9 cellular contexts compared by ENCODE assay signal in the genomic region with DNA sequence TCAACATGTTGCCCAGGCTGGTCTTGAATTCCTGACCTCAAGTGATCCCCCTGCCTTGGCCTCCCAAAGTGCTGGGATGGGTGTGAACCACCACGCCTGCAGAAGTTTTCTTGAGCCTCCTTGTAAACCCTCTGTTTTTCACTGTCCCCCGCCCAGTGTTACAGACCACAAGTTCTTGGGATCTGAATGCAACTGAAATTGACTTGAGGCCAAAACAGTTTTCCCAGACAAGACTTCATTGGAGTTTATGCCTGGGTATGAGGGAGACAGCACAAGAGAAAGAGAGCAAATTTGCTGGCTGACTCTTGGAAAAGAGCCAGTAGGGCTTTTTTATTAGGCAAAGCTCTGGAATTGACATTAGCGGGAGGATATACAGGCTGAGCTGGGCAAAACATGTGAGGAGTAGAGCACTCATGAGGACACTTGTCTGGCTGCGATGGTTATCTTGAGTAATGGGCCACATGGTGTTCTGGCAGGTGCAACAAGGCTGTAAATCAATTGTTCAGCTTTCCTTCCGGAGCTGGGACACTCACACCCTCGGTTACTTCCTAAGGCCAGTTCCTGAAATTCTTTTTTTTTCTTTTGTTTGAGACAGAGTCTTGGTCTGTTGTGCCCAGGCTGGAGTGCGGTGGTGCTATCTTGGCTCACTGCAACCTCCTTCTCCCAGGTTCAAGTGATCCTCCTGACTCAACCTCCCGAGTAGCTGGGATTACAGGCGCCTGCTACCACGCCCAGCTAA. TPM values are rescaled to one million over a fixed set of nuclear protein-coding genes. Genes with fewer than 3 reads are reported as not detected.
DNase-seq lines count a peak whose midpoint lies in the region; ATAC-seq and TF ChIP-seq lines count a peak whose summit lies in the region.
"Had no signal": no experiment of that assay in that cellular context is flagged by ENCODE, and none has a peak within 500 bp of the region (broad histone marks: within the 10 kb centered on the region; RNA-seq: fewer than 3 reads in every experiment).

No MANE protein-coding gene starts in this region.

- ATAC-seq in left cardiac atrium: peak; percentile 40 to 79

- 87% methylated on average over 7 of the region's 10 CpGs for WGBS in mammary epithelial cell (ENCODE audit: low coverage, missing lambda C conversion rate)

- H3K27me3 ChIP-seq in breast epithelium (no peaks in the 10 kb centered on the region), mammary epithelial cell (ENCODE audit: insufficient read depth, low read length) (no peaks in the 10 kb centered on the region), OCI-LY1 (ENCODE audit: insufficient read depth, low read length) (no peaks in the 10 kb centered on the region)

- no peaks in the 10 kb centered on the region for H3K4me1 ChIP-seq in breast epithelium
- no peaks in the 10 kb centered on the region for H3K4me1 ChIP-seq in mammary epithelial cell (ENCODE audit: insufficient read depth, low read length)
- H3K4me1 ChIP-seq in OCI-LY1 (ENCODE audit: insufficient read depth, low read length, severe bottlenecking): peaks cover 65% of the 10 kb centered on the region

- no peaks in the 10 kb centered on the region for H3K27me3 Mint-ChIP-seq in activated CD4-positive, alpha-beta T cell treated with anti-CD3 and anti-CD28 coated beads, Interleukin-2, amount 10 ng/mL, durations not matched to agents 24 days and 14 days
- H3K27me3 Mint-ChIP-seq in activated T-helper 2 cell treated with anti-CD3 and anti-CD28 coated beads, Interferon-gamma antibody, Interleukin-2, Interleukin-4, amounts not matched to agents 10 μg/mL and 5 μg/mL and 100 μg/mL, durations not matched to agents 14 hours and 24 hours and 36 hours (ENCODE audit: low read depth): no peaks in the 10 kb centered on the region

- BruUV-seq in mammary epithelial cell (replicated peaks; lab: Mats Ljungman, UMichigan): no TSS peak

- peaks cover 3% of the 10 kb centered on the region; the same call in 1 of the 2 replicates for H3F3A ChIP-seq in OCI-LY1 (ENCODE audit: insufficient read depth, low read length)

- TF ChIP-seq CTCF in breast epithelium (IDR thresholded peaks at IDR 0.05) (no peak), mammary epithelial cell (conservative IDR thresholded peaks at IDR 0.05 in 1 of 2, IDR thresholded peaks at IDR 0.05 in 1 of 2; ENCODE audit: extremely low read depth in 1 of 2, insufficient read depth in 1 of 2, low read depth in 1 of 2, low read length in 2 of 2) (no peak), OCI-LY1 (IDR thresholded peaks at IDR 0.05; ENCODE audit: low read length) (no peak)

- H3K9me2 ChIP-seq in OCI-LY1 (ENCODE audit: low read depth, low read length): no peaks in the 10 kb centered on the region

- H3K27ac Mint-ChIP-seq in activated CD4-positive, alpha-beta T cell treated with anti-CD3 and anti-CD28 coated beads, Interleukin-2, amount 10 ng/mL, durations not matched to agents 24 days and 14 days: no peak overlapping the region
- H3K27ac Mint-ChIP-seq in activated T-helper 2 cell treated with anti-CD3 and anti-CD28 coated beads, Interferon-gamma antibody, Interleukin-2, Interleukin-4, amounts not matched to agents 10 μg/mL and 5 μg/mL and 100 μg/mL, durations not matched to agents 14 hours and 24 hours and 36 hours: no peak overlapping the region

- no peak overlapping the region for H3K9ac ChIP-seq in mammary epithelial cell (ENCODE audit: insufficient read depth, low read length)
- H3K9ac ChIP-seq in OCI-LY1 (ENCODE audit: low read length): no peak overlapping the region

- no peak overlapping the region for H2AFZ ChIP-seq in mammary epithelial cell (ENCODE audit: low read depth, low read length)
- no peak overlapping the region for H2AFZ ChIP-seq in OCI-LY1 (ENCODE audit: low read length)

- H3K4me2 ChIP-seq in mammary epithelial cell (ENCODE audit: insufficient read depth, low read depth, low read length) (no peak overlapping the region), OCI-LY1 (ENCODE audit: low read length) (no peak overlapping the region)

- H3K36me3 ChIP-seq in breast epithelium (no peaks in the 10 kb centered on the region), mammary epithelial cell (ENCODE audit: insufficient read depth, low read length) (no peaks in the 10 kb centered on the region), OCI-LY1 (ENCODE audit: insufficient read depth, low read length) (no peaks in the 10 kb centered on the region)

- in situ Hi-C loops in mammary epithelial cell (cut with MboI; ENCODE audit: low sequenced_read_pairs in 2 of 2): no loop called here

- H3K27ac ChIP-seq in breast epithelium (peak overlapping the region; percentile 46 to 54), mammary epithelial cell (ENCODE audit: insufficient read depth, low read depth, low read length) (no peak overlapping the region), OCI-LY1 (ENCODE audit: low read depth, low read length, poor library complexity, severe bottlenecking) (peak overlapping the region; percentile 94)

- dilution Hi-C loops in mammary epithelial cell (cut with HindIII; ENCODE audit: low sequenced_read_pairs): no loop called here

- H3K4me3 Mint-ChIP-seq in activated CD4-positive, alpha-beta T cell treated with anti-CD3 and anti-CD28 coated beads, Interleukin-2, amount 10 ng/mL, durations not matched to agents 24 days and 14 days: no peak overlapping the region
- H3K4me3 Mint-ChIP-seq in activated T-helper 2 cell treated with anti-CD3 and anti-CD28 coated beads, Interferon-gamma antibody, Interleukin-2, Interleukin-4, amounts not matched to agents 10 μg/mL and 5 μg/mL and 100 μg/mL, durations not matched to agents 14 hours and 24 hours and 36 hours (ENCODE audit: low read depth): no peak overlapping the region

- no peaks in the 10 kb centered on the region for H3K9me3 Mint-ChIP-seq in activated CD4-positive, alpha-beta T cell treated with anti-CD3 and anti-CD28 coated beads, Interleukin-2, amount 10 ng/mL, durations not matched to agents 24 days and 14 days
- H3K9me3 Mint-ChIP-seq in activated T-helper 2 cell treated with anti-CD3 and anti-CD28 coated beads, Interferon-gamma antibody, Interleukin-2, Interleukin-4, amounts not matched to agents 10 μg/mL and 5 μg/mL and 100 μg/mL, durations not matched to agents 14 hours and 24 hours and 36 hours: no peaks in the 10 kb centered on the region
- H3K9me3 Mint-ChIP-seq: CD4-positive, CD25-positive, alpha-beta regulatory T cell had no signal

- peaks cover 24% of the 10 kb centered on the region for H3K4me1 Mint-ChIP-seq in activated CD4-positive, alpha-beta T cell treated with anti-CD3 and anti-CD28 coated beads, Interleukin-2, amount 10 ng/mL, durations not matched to agents 24 days and 14 days
- peaks cover 23% of the 10 kb centered on the region for H3K4me1 Mint-ChIP-seq in activated T-helper 2 cell treated with anti-CD3 and anti-CD28 coated beads, Interferon-gamma antibody, Interleukin-2, Interleukin-4, amounts not matched to agents 10 μg/mL and 5 μg/mL and 100 μg/mL, durations not matched to agents 14 hours and 24 hours and 36 hours (ENCODE audit: low read depth)

- H3K4me3 ChIP-seq in breast epithelium (no peak overlapping the region), mammary epithelial cell (replicated peaks in 1 of 3; ENCODE audit: insufficient read depth in 1 of 3, low read depth in 2 of 3, low read length in 3 of 3) (no peak overlapping the region), OCI-LY1 (ENCODE audit: low read depth, low read length, poor library complexity, severe bottlenecking) (no peak overlapping the region)

- CTCF ChIA-PET in mammary epithelial cell (lab: Charles Lee; ENCODE audit: low non-redundant PET): interaction anchor here (0.6 kb wide), 1 partner anchor 13 kb away, joined by 5 read pairs; no protein-coding TSS in a partner anchor

- no peak for TF ChIP-seq POLR2A in breast epithelium (IDR thresholded peaks at IDR 0.05)

- peaks cover 17% of the 10 kb centered on the region for H3K36me3 Mint-ChIP-seq in activated CD4-positive, alpha-beta T cell treated with anti-CD3 and anti-CD28 coated beads, Interleukin-2, amount 10 ng/mL, durations not matched to agents 24 days and 14 days (ENCODE audit: low read depth)
- H3K36me3 Mint-ChIP-seq in activated T-helper 2 cell treated with anti-CD3 and anti-CD28 coated beads, Interferon-gamma antibody, Interleukin-2, Interleukin-4, amounts not matched to agents 10 μg/mL and 5 μg/mL and 100 μg/mL, durations not matched to agents 14 hours and 24 hours and 36 hours (ENCODE audit: low read depth): peaks cover 15% of the 10 kb centered on the region

- intact Hi-C loops in breast epithelium (cut with DNase I; ENCODE audit: low total_unique reads) (no loop called here), mammary epithelial cell (cut with micrococcal nuclease) (no loop called here), left cardiac atrium (cut with DNase I) (no loop called here)
- intact Hi-C loops in activated CD4-positive, alpha-beta T cell treated with anti-CD3 and anti-CD28 coated beads, Interleukin-2, amount 10 ng/mL, durations not matched to agents 24 days and 14 days (cut with micrococcal nuclease): no loop called here
- intact Hi-C loops in activated T-helper 2 cell treated with anti-CD3 and anti-CD28 coated beads, Interferon-gamma antibody, Interleukin-2, Interleukin-4, amounts not matched to agents 10 μg/mL and 5 μg/mL and 100 μg/mL, durations not matched to agents 14 hours and 24 hours and 36 hours (cut with micrococcal nuclease): no loop called here

- H3K9me3 ChIP-seq in breast epithelium (no peaks in the 10 kb centered on the region), mammary epithelial cell (replicated peaks; ENCODE audit: insufficient read depth, low read length) (no peaks in the 10 kb centered on the region), OCI-LY1 (ENCODE audit: low read length) (no peaks in the 10 kb centered on the region)

- H3K79me2 ChIP-seq in mammary epithelial cell (ENCODE audit: insufficient read depth, low read length) (no peaks in the 10 kb centered on the region), OCI-LY1 (ENCODE audit: insufficient read depth, low read length) (no peaks in the 10 kb centered on the region)

- DNase-seq in breast epithelium (ENCODE audit: low spot score in 2 of 2): peak in 1 of 2 donors; percentile 48
- DNase-seq in mammary epithelial cell: no peak
- no peak for DNase-seq in left cardiac atrium
- DNase-seq in ureter (ENCODE audit: low spot score): peak; percentile 74
- DNase-seq in activated CD4-positive, alpha-beta T cell treated with anti-CD3 and anti-CD28 coated beads, Interleukin-2, amount 10 ng/mL, durations not matched to agents 24 days and 14 days: no peak
- no peak for DNase-seq in stimulated activated CD8-positive, alpha-beta memory T cell treated with anti-CD3 and anti-CD28 coated beads, Interleukin-4, amount 100 ng/mL, for 48 hours
- DNase-seq in activated T-helper 2 cell treated with anti-CD3 and anti-CD28 coated beads, Interferon-gamma antibody, Interleukin-2, Interleukin-4, amounts not matched to agents 10 μg/mL and 5 μg/mL and 100 μg/mL, durations not matched to agents 14 hours and 24 hours and 36 hours (ENCODE audit: low spot score): no peak
- DNase-seq: CD4-positive, CD25-positive, alpha-beta regulatory T cell had no signal

- H4K20me1 ChIP-seq in mammary epithelial cell (ENCODE audit: insufficient read depth, low read length): no peaks in the 10 kb centered on the region
- no peaks in the 10 kb centered on the region for H4K20me1 ChIP-seq in OCI-LY1 (ENCODE audit: insufficient read depth, low read length)

RNA-seq across cellular contexts. Expression of a gene that starts 12.7 kb away (rescaled TPM):
- total RNA-seq in breast epithelium (100 to 1,000 TPM; 164 to 193 (median 168) TPM), mammary epithelial cell (100 to 1,000 TPM; 200 to 391 TPM), left cardiac atrium (100 to 1,000 TPM; 179 to 185 TPM), ureter (295 TPM)
- polyA plus RNA-seq in mammary epithelial cell: 242 TPM
- 784 TPM for polyA minus RNA-seq in mammary epithelial cell
- total RNA-seq in activated CD4-positive, alpha-beta T cell treated with anti-CD3 and anti-CD28 coated beads, Interleukin-2, amount 10 ng/mL, durations not matched to agents 24 days and 14 days: 686 and 695 TPM in 2 replicates
- total RNA-seq in activated T-helper 2 cell treated with anti-CD3 and anti-CD28 coated beads, Interferon-gamma antibody, Interleukin-2, Interleukin-4, amounts not matched to agents 10 μg/mL and 5 μg/mL and 100 μg/mL, durations not matched to agents 14 hours and 24 hours and 36 hours: 700 and 708 TPM in 2 replicates

RNA-seq across cellular contexts. Expression of a gene that starts 15.6 kb away (rescaled TPM):
- total RNA-seq in breast epithelium: 10 to 100 TPM in 2 of 3 donors, 1 to 10 TPM in 1; 4.5 to 13.0 (median 12.8) TPM
- 1 to 10 TPM; 5.7 to 9.2 TPM for total RNA-seq in mammary epithelial cell
- 2.4 TPM for polyA plus RNA-seq in mammary epithelial cell
- polyA minus RNA-seq in mammary epithelial cell: 1.3 TPM
- 1 to 10 TPM; 4.4 to 7.6 TPM for total RNA-seq in left cardiac atrium
- total RNA-seq in ureter: 14.1 TPM
- total RNA-seq in activated CD4-positive, alpha-beta T cell treated with anti-CD3 and anti-CD28 coated beads, Interleukin-2, amount 10 ng/mL, durations not matched to agents 24 days and 14 days: 62.7 and 68.9 TPM in 2 replicates
- 70.2 and 73.4 TPM in 2 replicates for total RNA-seq in activated T-helper 2 cell treated with anti-CD3 and anti-CD28 coated beads, Interferon-gamma antibody, Interleukin-2, Interleukin-4, amounts not matched to agents 10 μg/mL and 5 μg/mL and 100 μg/mL, durations not matched to agents 14 hours and 24 hours and 36 hours

RNA-seq across cellular contexts. Expression of a gene that starts 30.9 kb away (rescaled TPM):
- 100 to 1,000 TPM in 1 of 3 donors, 10 to 100 TPM in 2; 85.8 to 113 (median 93.8) TPM for total RNA-seq in breast epithelium
- total RNA-seq in mammary epithelial cell: 10 to 100 TPM; 66.0 to 75.9 TPM
- 74.5 TPM for polyA plus RNA-seq in mammary epithelial cell
- 85.9 TPM for polyA minus RNA-seq in mammary epithelial cell
- 100 to 1,000 TPM; 449 to 630 TPM for total RNA-seq in left cardiac atrium
- total RNA-seq in ureter: 175 TPM
- total RNA-seq in activated CD4-positive, alpha-beta T cell treated with anti-CD3 and anti-CD28 coated beads, Interleukin-2, amount 10 ng/mL, durations not matched to agents 24 days and 14 days: 129 and 130 TPM in 2 replicates
- total RNA-seq in activated T-helper 2 cell treated with anti-CD3 and anti-CD28 coated beads, Interferon-gamma antibody, Interleukin-2, Interleukin-4, amounts not matched to agents 10 μg/mL and 5 μg/mL and 100 μg/mL, durations not matched to agents 14 hours and 24 hours and 36 hours: 180 and 183 TPM in 2 replicates

RNA-seq across cellular contexts. Expression of a gene that starts 36.9 kb away (rescaled TPM):
- total RNA-seq in breast epithelium: 10 to 100 TPM; 61.8 to 92.3 (median 88.2) TPM
- total RNA-seq in mammary epithelial cell: 10 to 100 TPM; 43.3 to 65.3 TPM
- polyA plus RNA-seq in mammary epithelial cell: 45.6 TPM
- 51.2 TPM for polyA minus RNA-seq in mammary epithelial cell
- 10 to 100 TPM; 63.3 to 92.1 TPM for total RNA-seq in left cardiac atrium
- total RNA-seq in ureter: 31.8 TPM
- total RNA-seq in activated CD4-positive, alpha-beta T cell treated with anti-CD3 and anti-CD28 coated beads, Interleukin-2, amount 10 ng/mL, durations not matched to agents 24 days and 14 days: 23.6 and 30.1 TPM in 2 replicates
- total RNA-seq in activated T-helper 2 cell treated with anti-CD3 and anti-CD28 coated beads, Interferon-gamma antibody, Interleukin-2, Interleukin-4, amounts not matched to agents 10 μg/mL and 5 μg/mL and 100 μg/mL, durations not matched to agents 14 hours and 24 hours and 36 hours: 29.0 and 30.2 TPM in 2 replicates

RNA-seq across cellular contexts. Expression of a gene that starts 37.3 kb away (rescaled TPM):
- total RNA-seq in breast epithelium (10 to 100 TPM; 15.7 to 29.2 (median 19.6) TPM), mammary epithelial cell (10 to 100 TPM in 1 of 2 donors, 1 to 10 TPM in 1; 9.5 to 27.2 TPM), left cardiac atrium (10 to 100 TPM; 17.9 to 23.0 TPM), ureter (20.0 TPM)
- polyA plus RNA-seq in mammary epithelial cell: 17.0 TPM
- 4.1 TPM for polyA minus RNA-seq in mammary epithelial cell
- total RNA-seq in activated CD4-positive, alpha-beta T cell treated with anti-CD3 and anti-CD28 coated beads, Interleukin-2, amount 10 ng/mL, durations not matched to agents 24 days and 14 days: 89.2 and 89.7 TPM in 2 replicates
- total RNA-seq in activated T-helper 2 cell treated with anti-CD3 and anti-CD28 coated beads, Interferon-gamma antibody, Interleukin-2, Interleukin-4, amounts not matched to agents 10 μg/mL and 5 μg/mL and 100 μg/mL, durations not matched to agents 14 hours and 24 hours and 36 hours: 81.8 and 82.7 TPM in 2 replicates
